ENCODE assay signal across 10 cellular contexts in the genomic region with DNA sequence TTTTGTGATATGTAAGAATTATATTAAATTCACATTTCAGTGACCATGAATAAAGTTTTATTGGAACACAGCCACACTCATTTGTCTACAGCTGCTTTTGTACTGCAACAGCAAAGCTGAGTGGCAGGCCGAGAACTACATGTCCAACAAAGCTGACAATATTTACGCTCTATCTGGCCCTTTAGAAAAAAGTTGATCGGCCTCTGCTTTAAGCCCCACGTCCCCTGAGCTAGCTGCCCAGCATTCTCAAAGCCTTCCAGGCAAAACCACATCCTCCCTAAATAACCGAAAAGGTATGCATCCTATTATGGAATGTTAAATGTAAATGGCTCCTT. TPM values are rescaled to one million over a fixed set of nuclear protein-coding genes. Genes with fewer than 3 reads are reported as not detected.
DNase-seq lines count a peak whose midpoint lies in the region; ATAC-seq and TF ChIP-seq lines count a peak whose summit lies in the region.
"Had no signal": no experiment of that assay in that cellular context is flagged by ENCODE, and none has a peak within 500 bp of the region (broad histone marks: within the 10 kb centered on the region; RNA-seq: fewer than 3 reads in every experiment).

No MANE protein-coding gene starts in this region.

- no peaks in the 10 kb centered on the region; the same call in 1 of the 2 replicates for H3K27me3 Mint-ChIP-seq in H9 (ENCODE audit: low read depth)

- no peak overlapping the region for H2BK120ac ChIP-seq in H9 (ENCODE audit: low read depth, low read length, poor library complexity, severe bottlenecking)

- H3K27me3 ChIP-seq in H9 (ENCODE audit: insufficient read depth, low read length) (no peaks in the 10 kb centered on the region), esophagus (ENCODE audit: control insufficient read depth in 1 of 2, insufficient read depth in 2 of 2, low read length in 2 of 2) (no peaks in the 10 kb centered on the region), skeletal muscle satellite cell (ENCODE audit: control insufficient read depth, insufficient read depth, low read length) (no peaks in the 10 kb centered on the region)
- H3K27me3 ChIP-seq: body of pancreas had no signal

- peaks cover 44 to 83% (median 66%) of the 10 kb centered on the region in 3 experiments for H3K36me3 Mint-ChIP-seq in H9 (ENCODE audit: insufficient read depth in 1 of 3, low read depth in 3 of 3)

- H3K4me1 Mint-ChIP-seq in H9 = peaks cover 68 to 90% of the 10 kb centered on the region in 2 experiments

- H3T11ph ChIP-seq in H9 (ENCODE audit: low read length) = no peak overlapping the region

- H2BK5ac ChIP-seq in H9 (ENCODE audit: insufficient read length, low read length) = no peak overlapping the region

- H3K4me3 Mint-ChIP-seq in H9 = peak overlapping the region in 1 of 2 experiments; percentile 30; a peak in 2 of 5 replicates

- H2BK15ac ChIP-seq in H9 (ENCODE audit: low read depth, low read length) = no peak overlapping the region

- TF ChIP-seq CTCF in H9 (conservative IDR thresholded peaks at IDR 0.05) = no peak

- H3K4me1 ChIP-seq in H9 (ENCODE audit: insufficient read depth, low read length) (peaks cover 16% of the 10 kb centered on the region), esophagus (ENCODE audit: control insufficient read depth in 2 of 2, insufficient read depth in 2 of 2, low read length in 1 of 2) (peaks cover 15 to 38% of the 10 kb centered on the region in 2 donors), skeletal muscle satellite cell (ENCODE audit: control insufficient read depth, insufficient read depth, low read length) (peaks cover 69% of the 10 kb centered on the region)

- ATAC-seq in GM21381 (IDR thresholded peaks at IDR 0.05; ENCODE audit: unreplicated experiment) = no peak
- ATAC-seq: body of pancreas had no signal

- no peak overlapping the region for H2AK5ac ChIP-seq in H9 (ENCODE audit: insufficient read length, low read length)

- no peaks in the 10 kb centered on the region; a peak in 1 of 5 replicates for H3K9me3 Mint-ChIP-seq in H9

- H3K4me2 ChIP-seq in H9 (ENCODE audit: insufficient read depth, insufficient read length, low read length) (no peak overlapping the region), skeletal muscle satellite cell (ENCODE audit: low read length) (peak overlapping the region; percentile 53)

- no peak overlapping the region for H3K14ac ChIP-seq in H9 (ENCODE audit: insufficient read depth, low read length)

- no CpG with 5 or more reads among the region's 5 CpGs for WGBS in H9 (ENCODE audit: extremely low coverage, insufficient read length, low lambda C conversion rate)
- 52 to 69% methylated on average over 5 of the region's 5 CpGs for WGBS in esophagus, 2 donors

- DNase-seq in H9 (no peak), SW480 (ENCODE audit: low spot score) (peak; percentile 70), HuH-7.5 (ENCODE audit: low spot score) (no peak)
- DNase-seq in stimulated activated CD4-positive, alpha-beta T cell treated with anti-CD3 and anti-CD28 coated beads, Interleukin-4, amount 100 ng/mL, for 24 hours = no peak
- DNase-seq: body of pancreas, NCI-H1105 treated with DMSO at 0.1 percent for 48 hours had no signal

- H4K91ac ChIP-seq in H9 (ENCODE audit: insufficient read length, low read depth, low read length) = no peak overlapping the region

- no peak overlapping the region for H3K4ac ChIP-seq in H9 (ENCODE audit: low read depth, low read length)

- H3K79me2 ChIP-seq in H9 (ENCODE audit: insufficient read depth, low read length) = peaks cover 85% of the 10 kb centered on the region

- peak overlapping the region in 2 of 3 experiments; percentile 61 to 84; a peak in 3 of 7 replicates for H3K27ac Mint-ChIP-seq in H9

- H2BK12ac ChIP-seq in H9 (ENCODE audit: insufficient read length, low read depth, low read length) = no peak overlapping the region

- H3K4me3 ChIP-seq in esophagus (ENCODE audit: low read depth in 1 of 2, low read length in 2 of 2) (no peak overlapping the region), skeletal muscle satellite cell (ENCODE audit: low read length) (no peak overlapping the region)
- H3K4me3 ChIP-seq: body of pancreas, SK-N-MC had no signal

- H2BK20ac ChIP-seq in H9 (ENCODE audit: low read depth, low read length, poor library complexity, severe bottlenecking) = no peak overlapping the region

- H3K9ac ChIP-seq in H9 (ENCODE audit: extremely low read depth, insufficient read length, low read length) (no peak overlapping the region), skeletal muscle satellite cell (ENCODE audit: low read depth, low read length) (peak overlapping the region; percentile 62)

- H3K9me3 ChIP-seq in H9 (ENCODE audit: control insufficient read depth, low read depth, low read length) (no peaks in the 10 kb centered on the region), esophagus (ENCODE audit: control insufficient read depth in 2 of 2, insufficient read depth in 1 of 2, low read depth in 1 of 2, low read length in 1 of 2) (no peaks in the 10 kb centered on the region), skeletal muscle satellite cell (replicated peaks; ENCODE audit: low read length) (no peaks in the 10 kb centered on the region)
- H3K9me3 ChIP-seq: body of pancreas had no signal

- H3K79me1 ChIP-seq in H9 (ENCODE audit: insufficient read depth, low read depth, low read length, poor library complexity, severe bottlenecking) = peaks cover 3% of the 10 kb centered on the region

- no peaks in the 10 kb centered on the region for H3K23me2 ChIP-seq in H9 (ENCODE audit: insufficient read length, low read depth, low read length, poor library complexity, severe bottlenecking)

- no peak overlapping the region for H3K56ac ChIP-seq in H9 (ENCODE audit: insufficient read length, low read depth, low read length)

- no peak overlapping the region for H2AFZ ChIP-seq in H9 (ENCODE audit: low read length)

- no peak overlapping the region for H4K8ac ChIP-seq in H9 (replicated peaks; ENCODE audit: insufficient read length, low read depth, low read length)

- no peak overlapping the region for H3K18ac ChIP-seq in H9 (ENCODE audit: insufficient read length, low read depth, low read length)

- H3K36me3 ChIP-seq in esophagus (ENCODE audit: control insufficient read depth in 2 of 2, insufficient read depth in 2 of 2, low read length in 1 of 2) (peaks cover 0 to 25% of the 10 kb centered on the region in 2 donors), skeletal muscle satellite cell (ENCODE audit: insufficient read depth, low read length) (peaks cover 13% of the 10 kb centered on the region)

- H3K27ac ChIP-seq in H9 (ENCODE audit: insufficient read length, low read depth, low read length) (no peak overlapping the region), esophagus (ENCODE audit: low read depth in 2 of 2, low read length in 1 of 2) (peak overlapping the region; percentile 14 to 20)
- H3K27ac ChIP-seq: SK-N-MC had no signal

- H4K20me1 ChIP-seq in H9 (ENCODE audit: control insufficient read depth, insufficient read depth, insufficient read length) = peaks cover 4% of the 10 kb centered on the region

- no peak overlapping the region for H4K5ac ChIP-seq in H9 (ENCODE audit: insufficient read length, low read depth, low read length)

- H3K23ac ChIP-seq in H9 (ENCODE audit: insufficient read length, low read depth, low read length) = no peak overlapping the region

RNA-seq across cellular contexts. Expression of gene SLC2A1, which starts 8.6 kb away (rescaled TPM):
- total RNA-seq in H9 (2021) = 186 and 187 TPM in 2 replicates
- 100 to 1,000 TPM in 1 of 2 donors, 10 to 100 TPM in 1; 70.3 to 115 TPM for polyA plus RNA-seq in esophagus
- 95.6 and 211 TPM in 2 replicates for total RNA-seq in skeletal muscle satellite cell (2012; rRNA removed)
